ENCODE assay signal across 10 cellular contexts in the genomic region with DNA sequence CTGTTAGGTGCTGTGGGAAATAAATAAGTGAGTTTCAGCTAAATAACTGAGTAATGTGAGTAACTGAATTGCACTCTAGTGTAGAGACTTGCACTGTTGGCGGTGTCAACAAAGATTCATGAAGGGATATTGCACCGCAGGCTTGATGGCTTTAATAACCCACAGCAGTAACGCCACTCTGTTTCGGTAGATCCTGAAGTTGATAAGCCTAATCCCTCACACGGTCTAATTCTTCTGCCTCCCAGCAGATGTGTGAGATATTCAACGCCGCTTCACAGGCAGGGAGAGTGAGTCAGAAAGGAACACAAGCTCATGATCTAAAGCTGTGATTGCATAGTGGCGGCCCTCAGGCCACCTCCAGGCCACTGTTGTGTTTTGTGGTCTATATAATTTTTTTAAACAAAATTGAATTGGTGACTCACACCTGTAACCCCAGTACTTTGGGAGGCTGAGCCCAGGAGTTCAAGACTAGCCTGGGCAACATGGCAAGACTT.
DNase-seq lines count a peak whose midpoint lies in the region; ATAC-seq and TF ChIP-seq lines count a peak whose summit lies in the region.
"Had no signal": no experiment of that assay in that cellular context is flagged by ENCODE, and none has a peak within 500 bp of the region (broad histone marks: within the 10 kb centered on the region; RNA-seq: fewer than 3 reads in every experiment).

No MANE protein-coding gene starts in this region.

- H3K4ac ChIP-seq in trophoblast cell (ENCODE audit: low read depth, low read length): no peak overlapping the region

- H3K14ac ChIP-seq in trophoblast cell (ENCODE audit: low read length): no peak overlapping the region

- peaks cover 0 to 2% of the 10 kb centered on the region in 2 experiments for H3K4me1 ChIP-seq in trophoblast cell (ENCODE audit: control insufficient read depth in 1 of 2, insufficient read depth in 2 of 2, low read length in 2 of 2)

- H2AK5ac ChIP-seq in trophoblast cell (ENCODE audit: low read length): no peak overlapping the region

- H2AFZ ChIP-seq in trophoblast cell (ENCODE audit: insufficient read depth, low read length, poor library complexity): no peak overlapping the region

- H3K27me3 ChIP-seq in trophoblast cell (ENCODE audit: insufficient read depth, low read length) (no peaks in the 10 kb centered on the region), dorsolateral prefrontal cortex (peaks cover 0 to 5% (median 0%) of the 10 kb centered on the region in 45 donors)

- H3K4me2 ChIP-seq in trophoblast cell (ENCODE audit: low read length): no peak overlapping the region

- no peak overlapping the region for H3K9ac ChIP-seq in trophoblast cell (ENCODE audit: low read length)

- TF ChIP-seq CTCF in choroid plexus epithelial cell (conservative IDR thresholded peaks at IDR 0.05; ENCODE audit: low read depth, low read length) (no peak), dorsolateral prefrontal cortex (IDR thresholded peaks at IDR 0.05 in 54 of 56, conservative IDR thresholded peaks at IDR 0.05 in 2 of 56; ENCODE audit: low read depth in 1 of 56, partially characterized antibody in 56 of 56) (no peak)

- H3K9me3 ChIP-seq in trophoblast cell (ENCODE audit: insufficient read depth, low read depth, low read length): no peaks in the 10 kb centered on the region

- no peaks in the 10 kb centered on the region for H3K79me1 ChIP-seq in trophoblast cell (ENCODE audit: low read length)

- H3K18ac ChIP-seq in trophoblast cell (ENCODE audit: low read length): no peak overlapping the region

- WGBS in trophoblast cell (ENCODE audit: extremely low coverage, insufficient coverage, insufficient read length): no CpG with 5 or more reads among the region's 8 CpGs

- intact Hi-C loops in dorsolateral prefrontal cortex (cut with DNase I): no loop called here

- H3K4me3 ChIP-seq in choroid plexus epithelial cell (ENCODE audit: low read depth, low read length): no peak overlapping the region
- no peak overlapping the region for H3K4me3 ChIP-seq in trophoblast cell (ENCODE audit: low read depth, low read length)
- no peak overlapping the region for H3K4me3 ChIP-seq in dorsolateral prefrontal cortex

- DNase-seq in NCI-H146 (lab: John Stamatoyannopoulos, UW): peak; percentile 34
- DNase-seq in NCI-H146 treated with DMSO at 0.1 percent for 48 hours (lab: John Stamatoyannopoulos, UW; ENCODE audit: unreplicated experiment): no peak
- peak; percentile 58 for DNase-seq in NCI-H526 treated with DMSO at 0.1 percent for 48 hours (lab: John Stamatoyannopoulos, UW)
- DNase-seq in choroid plexus epithelial cell (ENCODE audit: low read depth): peak; percentile 90
- DNase-seq in trophoblast cell: peak; percentile 89 to 94
- no peak for DNase-seq in NCI-H2196 treated with DMSO at 0.1 percent for 48 hours (lab: John Stamatoyannopoulos, UW; ENCODE audit: unreplicated experiment)
- DNase-seq in dorsolateral prefrontal cortex: no peak
- DNase-seq: stimulated activated CD4-positive, alpha-beta T cell treated with anti-CD3 and anti-CD28 coated beads, Interleukin-1b, Interleukin-23, amount 100 ng/mL, for 48 hours had no signal

- H4K8ac ChIP-seq in trophoblast cell (ENCODE audit: low read depth, low read length): no peak overlapping the region

- H3K79me2 ChIP-seq in trophoblast cell (ENCODE audit: control insufficient read depth, insufficient read depth, low read length, poor library complexity): no peaks in the 10 kb centered on the region

- no peak overlapping the region for H2BK5ac ChIP-seq in trophoblast cell (ENCODE audit: low read depth, low read length, poor library complexity)

- H4K91ac ChIP-seq in trophoblast cell (ENCODE audit: low read depth, low read length): no peak overlapping the region

- no peak overlapping the region for H3K23ac ChIP-seq in trophoblast cell (ENCODE audit: low read length)

- no peak overlapping the region for H3K27ac ChIP-seq in trophoblast cell (ENCODE audit: low read depth, low read length)
- no peak overlapping the region for H3K27ac ChIP-seq in dorsolateral prefrontal cortex
- H3K27ac ChIP-seq: 22Rv1 had no signal

- ATAC-seq in GM21717 (IDR thresholded peaks at IDR 0.05; ENCODE audit: unreplicated experiment): no peak

- H2BK12ac ChIP-seq in trophoblast cell (ENCODE audit: low read length): no peak overlapping the region

- no peak overlapping the region for H2BK120ac ChIP-seq in trophoblast cell (ENCODE audit: insufficient read depth, low read length, poor library complexity)

- H4K12ac ChIP-seq in trophoblast cell (ENCODE audit: low read depth, low read length): no peak overlapping the region

- H3K36me3 ChIP-seq in trophoblast cell (ENCODE audit: control insufficient read depth in 1 of 2, insufficient read depth in 2 of 2, low read length in 2 of 2): no peaks in the 10 kb centered on the region

Comparison
In these comparisons a context has a peak if more than half of its experiments do, and no peak if none do; other contexts are left out.
1. DNase-seq: peak in NCI-H146 (single experiment), NCI-H526 treated with DMSO at 0.1 percent for 48 hours (single experiment), choroid plexus epithelial cell (single experiment) and trophoblast cell (2 of 2); none in NCI-H146 treated with DMSO at 0.1 percent for 48 hours (single experiment), NCI-H2196 treated with DMSO at 0.1 percent for 48 hours (single experiment) and dorsolateral prefrontal cortex (0 of 10).